In the genomic region with DNA sequence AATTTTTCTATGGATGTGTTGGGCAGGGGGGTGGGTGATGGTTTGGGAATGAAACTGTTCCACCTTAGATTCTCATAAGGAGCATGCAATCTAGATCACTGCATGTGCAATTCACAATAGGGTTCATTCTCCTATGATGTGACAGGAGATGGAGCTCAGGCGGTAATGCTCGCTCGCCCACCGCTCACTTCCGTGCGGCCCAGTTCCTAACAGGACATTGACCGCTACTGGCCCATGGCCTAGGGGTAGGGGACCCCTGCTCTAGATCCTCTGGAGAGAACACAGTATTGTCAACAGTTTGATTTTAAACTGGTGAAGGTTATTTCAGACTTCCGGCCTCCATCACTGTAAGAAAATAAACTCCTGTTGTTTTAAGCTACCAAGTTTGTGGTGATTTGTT, we compare ENCODE assay signal across 8 cellular contexts. TPM values are rescaled to one million over a fixed set of nuclear protein-coding genes. Genes with fewer than 3 reads are reported as not detected.
"Had no signal": no experiment of that assay in that cellular context is flagged by ENCODE, and none has a peak within 500 bp of the region (broad histone marks: within the 10 kb centered on the region; RNA-seq: fewer than 3 reads in every experiment).

No MANE protein-coding gene starts in this region.

- H3K27me3 Mint-ChIP-seq: IgD-negative memory B cell had no signal

- DNase-seq: IMR-90, KBM-7, KG1 had no signal

- H3K4me3 ChIP-seq: K562 had no signal

- H3K27ac Mint-ChIP-seq: IgD-negative memory B cell had no signal

- H3K9me3 Mint-ChIP-seq: IgD-negative memory B cell had no signal

- H3K4me3 Mint-ChIP-seq: IgD-negative memory B cell had no signal

- ATAC-seq: HepG2, K562 had no signal

- H3K4me1 Mint-ChIP-seq: IgD-negative memory B cell had no signal

- H3K27ac ChIP-seq: HL-60 had no signal

RNA-seq across cellular contexts. Expression of a gene that starts 55.0 kb away (rescaled TPM):
- total RNA-seq: HT-29, K562 had no signal
- polyA plus RNA-seq: HepG2, IgD-negative memory B cell had no signal
